8 cellular contexts compared by ENCODE assay signal in genomic region chr17:40098846-40099626, GRCh38. TPM values are rescaled to one million over a fixed set of nuclear protein-coding genes. Genes with fewer than 3 reads are reported as not detected.
DNase-seq lines count a peak whose midpoint lies in the region; ATAC-seq and TF ChIP-seq lines count a peak whose summit lies in the region.

No MANE protein-coding gene starts in this region.

- no peaks in the 10 kb centered on the region for H3K9me2 ChIP-seq in Karpas-422 (replicated peaks; ENCODE audit: insufficient read depth, low read length)

- H3K4me1 ChIP-seq in Karpas-422 (ENCODE audit: low read length) = peaks cover 35% of the 10 kb centered on the region
- peaks cover 76 to 82% (median 80%) of the 10 kb centered on the region in 3 donors for H3K4me1 ChIP-seq in esophagus squamous epithelium

- peak overlapping the region; percentile 71 for H3K4me2 ChIP-seq in Karpas-422 (ENCODE audit: low read depth, low read length, poor library complexity, severe bottlenecking)

- peaks cover 33% of the 10 kb centered on the region for H3K36me3 Mint-ChIP-seq in activated T-helper 1 cell treated with anti-CD3 and anti-CD28 coated beads, Interleukin-12 subunit alpha, Interleukin-12 subunit beta, Interleukin-2, Interleukin-4 antibody, amounts not matched to agents 30 ng/mL and 10 ng/mL and 1 ng/mL, durations not matched to agents 14 hours and 24 hours and 36 hours (ENCODE audit: low read depth)
- peaks cover 5 to 14% of the 10 kb centered on the region in 2 donors for H3K36me3 Mint-ChIP-seq in naive B cell

- peak in 1 of 6 experiments; percentile 4 for TF ChIP-seq CTCF in esophagus squamous epithelium (IDR thresholded peaks at IDR 0.05)

- H3K79me2 ChIP-seq in Karpas-422 (ENCODE audit: low read length) = no peaks in the 10 kb centered on the region

- peaks cover 11% of the 10 kb centered on the region for H3K27me3 Mint-ChIP-seq in activated T-helper 1 cell treated with anti-CD3 and anti-CD28 coated beads, Interleukin-12 subunit alpha, Interleukin-12 subunit beta, Interleukin-2, Interleukin-4 antibody, amounts not matched to agents 30 ng/mL and 10 ng/mL and 1 ng/mL, durations not matched to agents 14 hours and 24 hours and 36 hours (ENCODE audit: insufficient read depth)
- H3K27me3 Mint-ChIP-seq in naive B cell = no peaks in the 10 kb centered on the region

- intact Hi-C loops in activated T-helper 1 cell treated with anti-CD3 and anti-CD28 coated beads, Interleukin-12 subunit alpha, Interleukin-12 subunit beta, Interleukin-2, Interleukin-4 antibody, amounts not matched to agents 30 ng/mL and 10 ng/mL and 1 ng/mL, durations not matched to agents 14 hours and 24 hours and 36 hours (cut with micrococcal nuclease) = loop anchor here (5.0 to 10.0 kb wide), 3 partner anchors 232 to 697 kb away; partner anchors contain the start of genes FBXL20 and ZPBP2
- intact Hi-C loops in esophagus squamous epithelium (cut with DNase I) = no loop called here

- H3K9me3 ChIP-seq in Karpas-422 (ENCODE audit: low read length) = 0 out of 2 replicates have a peak, but pooled peaks cover 3% of the 10 kb centered on the region
- no peaks in the 10 kb centered on the region for H3K9me3 ChIP-seq in esophagus squamous epithelium

- H4K20me1 ChIP-seq in Karpas-422 (ENCODE audit: insufficient read depth, low read depth, low read length) = no peaks in the 10 kb centered on the region

- peak overlapping the region; percentile 92 for H3K4me3 Mint-ChIP-seq in activated T-helper 1 cell treated with anti-CD3 and anti-CD28 coated beads, Interleukin-12 subunit alpha, Interleukin-12 subunit beta, Interleukin-2, Interleukin-4 antibody, amounts not matched to agents 30 ng/mL and 10 ng/mL and 1 ng/mL, durations not matched to agents 14 hours and 24 hours and 36 hours
- H3K4me3 Mint-ChIP-seq in naive B cell = peak overlapping the region; percentile 95 to 99 (median 96)

- peak overlapping the region; percentile 85 for H3K27ac Mint-ChIP-seq in activated T-helper 1 cell treated with anti-CD3 and anti-CD28 coated beads, Interleukin-12 subunit alpha, Interleukin-12 subunit beta, Interleukin-2, Interleukin-4 antibody, amounts not matched to agents 30 ng/mL and 10 ng/mL and 1 ng/mL, durations not matched to agents 14 hours and 24 hours and 36 hours
- peak overlapping the region; percentile 96 to 98 (median 97) for H3K27ac Mint-ChIP-seq in naive B cell

- no peaks in the 10 kb centered on the region for H3K9me3 Mint-ChIP-seq in activated T-helper 1 cell treated with anti-CD3 and anti-CD28 coated beads, Interleukin-12 subunit alpha, Interleukin-12 subunit beta, Interleukin-2, Interleukin-4 antibody, amounts not matched to agents 30 ng/mL and 10 ng/mL and 1 ng/mL, durations not matched to agents 14 hours and 24 hours and 36 hours
- peaks cover 0 to 2% (median 0%) of the 10 kb centered on the region in 7 donors for H3K9me3 Mint-ChIP-seq in naive B cell

- H3K36me3 ChIP-seq in Karpas-422 (ENCODE audit: insufficient read depth, low read length) = no peaks in the 10 kb centered on the region
- H3K36me3 ChIP-seq in esophagus squamous epithelium = peaks cover 17 to 35% (median 18%) of the 10 kb centered on the region in 3 donors

- H3K27ac ChIP-seq in Karpas-422 (ENCODE audit: low read length) (no peak overlapping the region), esophagus squamous epithelium (peak overlapping the region; percentile 95 to 100 (median 98))

- peaks cover 81% of the 10 kb centered on the region for H3K4me1 Mint-ChIP-seq in activated T-helper 1 cell treated with anti-CD3 and anti-CD28 coated beads, Interleukin-12 subunit alpha, Interleukin-12 subunit beta, Interleukin-2, Interleukin-4 antibody, amounts not matched to agents 30 ng/mL and 10 ng/mL and 1 ng/mL, durations not matched to agents 14 hours and 24 hours and 36 hours (ENCODE audit: low read depth)
- peaks cover 67 to 76% (median 71%) of the 10 kb centered on the region in 3 donors for H3K4me1 Mint-ChIP-seq in naive B cell

- H3K4me3 ChIP-seq in Karpas-422 (ENCODE audit: low read length) (peak overlapping the region; percentile 50; the same call in 1 of the 2 replicates), esophagus squamous epithelium (peak overlapping the region; percentile 70 to 86 (median 76))

- H3K27me3 ChIP-seq in Karpas-422 (ENCODE audit: low read length) = 0 out of 2 replicates have a peak, but pooled peaks cover 6% of the 10 kb centered on the region
- no peaks in the 10 kb centered on the region for H3K27me3 ChIP-seq in esophagus squamous epithelium

- WGBS in esophagus squamous epithelium, 2 donors = 0 to 2% methylated on average over 7 to 16 of the region's 53 CpGs

- H3K9ac ChIP-seq in Karpas-422 (ENCODE audit: low read length) = no peak overlapping the region

- TF ChIP-seq POLR2A in esophagus squamous epithelium (IDR thresholded peaks at IDR 0.05) = peak in 2 of 4 donors; percentile 93

- DNase-seq in DMS153 treated with DMSO at 0.1 percent for 48 hours (lab: John Stamatoyannopoulos, UW; ENCODE audit: unreplicated experiment) (peak; percentile 94), Karpas-422 (peak; percentile 99), RKO (ENCODE audit: low spot score) (peak; percentile 98), esophagus squamous epithelium (lab: John Stamatoyannopoulos, UW) (peak; percentile 97), naive B cell (peak; percentile 92)
- DNase-seq in activated T-helper 1 cell treated with anti-CD3 and anti-CD28 coated beads, Interleukin-12 subunit alpha, Interleukin-12 subunit beta, Interleukin-2, Interleukin-4 antibody, amounts not matched to agents 30 ng/mL and 10 ng/mL and 1 ng/mL, durations not matched to agents 14 hours and 24 hours and 36 hours (ENCODE audit: low spot score) = peak; percentile 86
- peak; percentile 98 to 99 for DNase-seq in stimulated activated CD8-positive, alpha-beta memory T cell treated with anti-CD3 and anti-CD28 coated beads, Interleukin-7, amount 100 ng/mL, for 48 hours (ENCODE audit: extremely low read depth in 1 of 2, low read depth in 1 of 2)

- ATAC-seq in GM21786 (IDR thresholded peaks at IDR 0.05; ENCODE audit: unreplicated experiment) (peak; percentile 57), naive B cell (ENCODE audit: low read depth in 2 of 2) (peak; percentile 61 to 64)

- peak overlapping the region; percentile 52; the same call in 1 of the 2 replicates for H2AFZ ChIP-seq in Karpas-422 (ENCODE audit: low read length)

RNA-seq across cellular contexts. Expression of gene NR1D1, which starts 1.4 kb away (rescaled TPM):
- 0.65 and 0.67 TPM in 2 replicates for total RNA-seq in Karpas-422 (2014; rRNA removed; shearing (Covaris generic); ENCODE audit: low replicate concordance)
- 8.7 and 9.6 TPM in 2 replicates for total RNA-seq in activated T-helper 1 cell treated with anti-CD3 and anti-CD28 coated beads, Interleukin-12 subunit alpha, Interleukin-12 subunit beta, Interleukin-2, Interleukin-4 antibody, amounts not matched to agents 30 ng/mL and 10 ng/mL and 1 ng/mL, durations not matched to agents 14 hours and 24 hours and 36 hours
- total RNA-seq in esophagus squamous epithelium = 10 to 100 TPM in 1 of 4 donors, 1 to 10 TPM in 3; 3.8 to 16.4 (median 5.4) TPM
- 1 to 10 TPM in 5 of 6 donors, not detected in 1; 1.1 to 2.9 (median 2.1) TPM for polyA plus RNA-seq in naive B cell (ENCODE audit: low read depth in 6 of 6)

RNA-seq across cellular contexts. Expression of gene MSL1, which starts 22.7 kb away (rescaled TPM):
- 48.6 and 53.2 TPM in 2 replicates for total RNA-seq in Karpas-422 (2014; rRNA removed; shearing (Covaris generic); ENCODE audit: low replicate concordance)
- 87.6 and 88.2 TPM in 2 replicates for total RNA-seq in activated T-helper 1 cell treated with anti-CD3 and anti-CD28 coated beads, Interleukin-12 subunit alpha, Interleukin-12 subunit beta, Interleukin-2, Interleukin-4 antibody, amounts not matched to agents 30 ng/mL and 10 ng/mL and 1 ng/mL, durations not matched to agents 14 hours and 24 hours and 36 hours
- 10 to 100 TPM; 41.5 to 59.9 (median 51.5) TPM for total RNA-seq in esophagus squamous epithelium
- polyA plus RNA-seq in naive B cell (ENCODE audit: low read depth in 6 of 6) = 10 to 100 TPM in 2 of 6 donors, 1 to 10 TPM in 4; 7.7 to 13.1 (median 9.2) TPM

RNA-seq across cellular contexts. Expression of gene THRA, which starts 36.3 kb away (rescaled TPM):
- total RNA-seq in Karpas-422 (2014; rRNA removed; shearing (Covaris generic); ENCODE audit: low replicate concordance) = 1.7 and 2.5 TPM in 2 replicates
- 2.9 and 3.5 TPM in 2 replicates for total RNA-seq in activated T-helper 1 cell treated with anti-CD3 and anti-CD28 coated beads, Interleukin-12 subunit alpha, Interleukin-12 subunit beta, Interleukin-2, Interleukin-4 antibody, amounts not matched to agents 30 ng/mL and 10 ng/mL and 1 ng/mL, durations not matched to agents 14 hours and 24 hours and 36 hours
- total RNA-seq in esophagus squamous epithelium = 10 to 100 TPM in 2 of 4 donors, 1 to 10 TPM in 2; 4.2 to 27.1 (median 13.4) TPM
- 1 to 10 TPM; 1.9 to 5.3 (median 4.7) TPM for polyA plus RNA-seq in naive B cell (ENCODE audit: low read depth in 6 of 6)

RNA-seq across cellular contexts. Expression of gene CASC3, which starts 41.3 kb away (rescaled TPM):
- total RNA-seq in Karpas-422 (2014; rRNA removed; shearing (Covaris generic); ENCODE audit: low replicate concordance) = 37.4 and 74.5 TPM in 2 replicates
- total RNA-seq in activated T-helper 1 cell treated with anti-CD3 and anti-CD28 coated beads, Interleukin-12 subunit alpha, Interleukin-12 subunit beta, Interleukin-2, Interleukin-4 antibody, amounts not matched to agents 30 ng/mL and 10 ng/mL and 1 ng/mL, durations not matched to agents 14 hours and 24 hours and 36 hours = 117 TPM in 2 replicates
- 10 to 100 TPM; 23.7 to 62.6 (median 27.8) TPM for total RNA-seq in esophagus squamous epithelium
- polyA plus RNA-seq in naive B cell (ENCODE audit: low read depth in 6 of 6) = 10 to 100 TPM; 31.8 to 60.5 (median 44.5) TPM

RNA-seq across cellular contexts. Expression of gene MED24, which starts 44.8 kb away (rescaled TPM):
- 40.8 and 50.6 TPM in 2 replicates for total RNA-seq in Karpas-422 (2014; rRNA removed; shearing (Covaris generic); ENCODE audit: low replicate concordance)
- 113 and 120 TPM in 2 replicates for total RNA-seq in activated T-helper 1 cell treated with anti-CD3 and anti-CD28 coated beads, Interleukin-12 subunit alpha, Interleukin-12 subunit beta, Interleukin-2, Interleukin-4 antibody, amounts not matched to agents 30 ng/mL and 10 ng/mL and 1 ng/mL, durations not matched to agents 14 hours and 24 hours and 36 hours
- total RNA-seq in esophagus squamous epithelium = 10 to 100 TPM; 44.2 to 56.1 (median 49.0) TPM
- 10 to 100 TPM; 44.9 to 58.9 (median 47.6) TPM for polyA plus RNA-seq in naive B cell (ENCODE audit: low read depth in 6 of 6)
